Comparison of ENCODE assay signal across 18 cellular contexts in genomic region chr12:129385637-129385990, GRCh38.
DNase-seq lines count a peak whose midpoint lies in the region; ATAC-seq, FAIRE-seq and TF ChIP-seq lines count a peak whose summit lies in the region.
"Had no signal": no experiment of that assay in that cellular context is flagged by ENCODE, and none has a peak within 500 bp of the region (broad histone marks: within the 10 kb centered on the region; RNA-seq: fewer than 3 reads in every experiment).

No MANE protein-coding gene starts in this region.

- no peak overlapping the region for H3K18ac ChIP-seq in H1 (ENCODE audit: extremely low read depth, low read length)

- no peak overlapping the region for H3K14ac ChIP-seq in H1 (ENCODE audit: insufficient read length)

- no peak overlapping the region for H4K8ac ChIP-seq in H1 (ENCODE audit: extremely low read depth, insufficient read depth, low read length)

- no peaks in the 10 kb centered on the region for H3K79me1 ChIP-seq in H1 (ENCODE audit: low read depth, low read length)

- peaks cover 1% of the 10 kb centered on the region for H3K9me3 ChIP-seq in adipocyte (ENCODE audit: control insufficient read depth, low read length)
- no peaks in the 10 kb centered on the region; a peak in 1 of 4 replicates for H3K9me3 ChIP-seq in H1 (ENCODE audit: insufficient read depth in 2 of 2, low read depth in 1 of 2, low read length in 1 of 2)

- no peak overlapping the region for H2AFZ ChIP-seq in H1 (ENCODE audit: low read length)

- H3K4me1 ChIP-seq in adipocyte (ENCODE audit: control insufficient read depth, insufficient read depth, low read length) (no peaks in the 10 kb centered on the region), H1 (replicated peaks in 1 of 4; ENCODE audit: control insufficient read depth in 3 of 4, insufficient read depth in 4 of 4, low read length in 3 of 4) (peaks cover 0 to 4% (median 1%) of the 10 kb centered on the region in 4 experiments; a peak in 3 of 7 replicates)

- ATAC-seq in left colon (peak; percentile 55), HG03025 (IDR thresholded peaks at IDR 0.05; ENCODE audit: low FRiP score, unreplicated experiment) (no peak)

- H4K91ac ChIP-seq in H1 (replicated peaks; ENCODE audit: insufficient read length, low read length) = no peak overlapping the region

- intact Hi-C loops in left colon (cut with DNase I, micrococcal nuclease) = no loop called here

- no peak overlapping the region for H3K56ac ChIP-seq in H1 (replicated peaks; ENCODE audit: insufficient read length, low read depth, low read length)

- H2BK20ac ChIP-seq in H1 (ENCODE audit: low read length) = no peak overlapping the region

- no peak overlapping the region for H2BK120ac ChIP-seq in H1 (replicated peaks; ENCODE audit: low read depth, low read length)

- H3K23me2 ChIP-seq in H1 (ENCODE audit: low read depth, low read length) = peaks cover 8% of the 10 kb centered on the region; the same call in 1 of the 2 replicates

- H3K79me2 ChIP-seq in H1 (ENCODE audit: control insufficient read depth in 1 of 2, insufficient read depth in 2 of 2, low read length in 2 of 2) = no peaks in the 10 kb centered on the region

- FAIRE-seq in H1 (lab: Jason Lieb, UNC) = no peak
- FAIRE-seq: GM12891, GM18507 had no signal

- 91% methylated on average over 1 of the region's 1 CpG; no CpG with 5 or more reads in 1 of the 2 experiments for WGBS in H1 (ENCODE audit: extremely low coverage in 1 of 2, insufficient coverage in 1 of 2, insufficient read length in 1 of 2, insufficient replicate concordance in 2 of 2, low coverage in 1 of 2, low lambda C conversion rate in 2 of 2, missing lambda C conversion rate in 1 of 2), 2 experiments

- DNase-seq in adipocyte (ENCODE audit: low read depth) (peak; percentile 4), H1 (ENCODE audit: low read depth in 1 of 2, low spot score in 2 of 2) (no peak), left colon (no peak), HUDEP-2 (lab: John Stamatoyannopoulos, UW; ENCODE audit: unreplicated experiment in 76 of 76) (no peak)
- DNase-seq in activated naive CD4-positive, alpha-beta T cell (lab: John Stamatoyannopoulos, UW) = no peak
- DNase-seq: C1 segment of cervical spinal cord; Calu3; CD4-positive, alpha-beta memory T cell; COR-L47; DMS53; DMS79 treated with DMSO at 0.1 percent for 48 hours; GF-D8; GOT3; H7; HCEC 1CT had no signal

- no peak for TF ChIP-seq CTCF in H1 (IDR thresholded peaks at IDR 0.05; ENCODE audit: control extremely low read depth in 1 of 3, insufficient read depth in 1 of 3, low read depth in 1 of 3, low read length in 3 of 3)

- H3K4ac ChIP-seq in H1 (replicated peaks; ENCODE audit: insufficient read length, low read depth, low read length) = peak overlapping the region; percentile 55

- no peak overlapping the region for H3K9ac ChIP-seq in adipocyte (ENCODE audit: low read length)
- H3K9ac ChIP-seq in H1 (replicated peaks in 1 of 4; ENCODE audit: extremely low read depth in 1 of 4, low read depth in 3 of 4, low read length in 3 of 4) = no peak overlapping the region

- H4K20me1 ChIP-seq in H1 (replicated peaks in 1 of 2; ENCODE audit: control insufficient read depth in 1 of 2, insufficient read depth in 2 of 2, low read length in 2 of 2) = no peaks in the 10 kb centered on the region

- H3K4me3 ChIP-seq in adipocyte (ENCODE audit: low read length) (no peak overlapping the region), H1 (ENCODE audit: extremely low read depth in 1 of 4, insufficient read depth in 2 of 4, low read depth in 3 of 4, low read length in 4 of 4) (no peak overlapping the region)

- no peak for TF ChIP-seq EP300 in H1 (IDR thresholded peaks at IDR 0.05; ENCODE audit: borderline replicate concordance in 1 of 2, low read depth in 2 of 2, low read length in 2 of 2)

- no peak overlapping the region for H4K5ac ChIP-seq in H1 (ENCODE audit: insufficient read length, low read depth, low read length)

- POLR2A ChIA-PET in H1 (lab: Charles Lee; ENCODE audit: partially characterized antibody) = no interaction called here

- no peak for TF ChIP-seq POLR2A in H1 (IDR thresholded peaks at IDR 0.05; ENCODE audit: control extremely low read depth in 1 of 2, low read depth in 2 of 2, low read length in 2 of 2)

- H3K4me2 ChIP-seq in H1 (ENCODE audit: insufficient read depth in 1 of 2, low read depth in 2 of 2, low read length in 2 of 2) = no peak overlapping the region

- CTCF ChIA-PET in H1 (lab: Charles Lee; ENCODE audit: partially characterized antibody) = no interaction called here

- H2BK5ac ChIP-seq in H1 (ENCODE audit: low read depth, low read length) = no peak overlapping the region; the same call in 1 of the 2 replicates

- H3K36me3 ChIP-seq in adipocyte (ENCODE audit: control insufficient read depth, insufficient read depth, low read length, severe bottlenecking) = no peaks in the 10 kb centered on the region
- no peaks in the 10 kb centered on the region for H3K36me3 ChIP-seq in H1 (ENCODE audit: control insufficient read depth in 2 of 4, insufficient read depth in 4 of 4, low read length in 3 of 4)

- no peak for TF ChIP-seq RAD21 in H1 (IDR thresholded peaks at IDR 0.05 in 1 of 2, conservative IDR thresholded peaks at IDR 0.05 in 1 of 2; ENCODE audit: low read depth in 2 of 2, low read length in 2 of 2)

- no peaks in the 10 kb centered on the region for H3K27me3 ChIP-seq in adipocyte (replicated peaks; ENCODE audit: control insufficient read depth, insufficient read depth, low read length)
- H3K27me3 ChIP-seq in H1 (replicated peaks in 1 of 4; ENCODE audit: control insufficient read depth in 3 of 4, extremely low read depth in 1 of 4, insufficient read depth in 3 of 4, low read length in 3 of 4) = no peaks in the 10 kb centered on the region

- no peak overlapping the region for H3K23ac ChIP-seq in H1 (ENCODE audit: insufficient read length)

- H2AK5ac ChIP-seq in H1 (ENCODE audit: low read depth, low read length) = no peak overlapping the region

- H2BK15ac ChIP-seq in H1 (ENCODE audit: low read length) = no peak overlapping the region

- H3K27ac ChIP-seq in H1 (ENCODE audit: low read depth, low read length) = no peak overlapping the region

- no peak overlapping the region; the same call in 1 of the 2 replicates for H2BK12ac ChIP-seq in H1 (ENCODE audit: low read depth, low read length)

TF ChIP-seq in H1, 55 proteins besides CTCF, POLR2A, EP300 and RAD21:
- TF ChIP-seq SP4 (IDR thresholded peaks at IDR 0.05; ENCODE audit: low read length) (no peak), ZNF274 (IDR thresholded peaks at IDR 0.05; ENCODE audit: borderline replicate concordance, extremely low read depth, low read length) (no peak), GTF2F1 (IDR thresholded peaks at IDR 0.05; ENCODE audit: borderline replicate concordance, low read depth, low read length) (no peak)
